Comparison of ENCODE assay signal across 18 cellular contexts in the genomic region with DNA sequence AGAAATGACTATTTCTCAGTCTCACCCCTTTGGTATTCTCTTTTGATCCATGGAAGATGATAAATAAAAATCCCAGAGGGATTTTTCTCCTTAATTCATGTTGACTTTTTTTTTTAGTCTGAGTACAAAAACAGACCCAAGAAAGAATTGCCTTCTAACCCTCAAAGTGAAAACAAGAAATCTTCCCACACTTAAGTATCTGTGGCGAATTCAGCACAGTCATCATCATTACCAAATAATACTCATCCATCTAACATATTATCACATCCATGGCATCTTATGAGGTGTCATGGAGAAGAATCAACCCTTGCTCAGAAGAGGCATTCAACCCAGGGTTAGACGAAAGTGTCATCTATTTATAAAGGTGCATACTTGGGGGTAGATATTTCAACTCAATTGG.
"Had no signal": no experiment of that assay in that cellular context is flagged by ENCODE, and none has a peak within 500 bp of the region (broad histone marks: within the 10 kb centered on the region; RNA-seq: fewer than 3 reads in every experiment).

No MANE protein-coding gene starts in this region.

- H3K27me3 Mint-ChIP-seq: activated naive CD8-positive, alpha-beta T cell treated with anti-CD3 and anti-CD28 coated beads for 36 hours; progenitor cell of endocrine pancreas had no signal

- H3K27ac Mint-ChIP-seq: activated naive CD8-positive, alpha-beta T cell treated with anti-CD3 and anti-CD28 coated beads for 36 hours; naive thymus-derived CD8-positive, alpha-beta T cell; progenitor cell of endocrine pancreas had no signal

- H3K4me3 Mint-ChIP-seq: activated naive CD8-positive, alpha-beta T cell treated with anti-CD3 and anti-CD28 coated beads for 36 hours; naive thymus-derived CD8-positive, alpha-beta T cell had no signal

- H3K4me3 ChIP-seq: esophagus muscularis mucosa, lower lobe of right lung, mucosa of descending colon, right lobe of liver had no signal

- H3K36me3 Mint-ChIP-seq: activated naive CD8-positive, alpha-beta T cell treated with anti-CD3 and anti-CD28 coated beads for 36 hours had no signal

- H3K27ac ChIP-seq: lower lobe of right lung, right lobe of liver had no signal

- H3K4me1 Mint-ChIP-seq: activated naive CD8-positive, alpha-beta T cell treated with anti-CD3 and anti-CD28 coated beads for 36 hours; naive thymus-derived CD8-positive, alpha-beta T cell had no signal

- H3K4me1 ChIP-seq: right lobe of liver had no signal

- H3K9me3 ChIP-seq: esophagus muscularis mucosa, lower lobe of right lung, mucosa of descending colon, right lobe of liver had no signal

- DNase-seq: activated CD4-positive, alpha-beta T cell treated with anti-CD3 and anti-CD28 coated beads for 1 hour; activated CD4-positive, alpha-beta T cell treated with anti-CD3 and anti-CD28 coated beads, Interleukin-2, amount 50 U/mL, for 48 hours; activated gamma-delta T cell; activated naive CD8-positive, alpha-beta T cell treated with anti-CD3 and anti-CD28 coated beads for 36 hours; activated T-cell treated with anti-CD3 and anti-CD28 coated beads, Interleukin-2, amount 50 U/mL, for 48 hours; anterior cingulate cortex; foreskin melanocyte; lower lobe of right lung; mucosa of descending colon; naive thymus-derived CD8-positive, alpha-beta T cell; nucleus accumbens; right lobe of liver; stimulated activated CD4-positive, alpha-beta T cell treated with anti-CD3 and anti-CD28 coated beads, Interleukin-12 subunit alpha, Interleukin-12 subunit beta, amount 100 ng/mL, for 4 hours; stimulated activated naive CD4-positive, alpha-beta T cell; SW 1271; trophoblast cell had no signal

- ATAC-seq: mucosa of descending colon; naive thymus-derived CD8-positive, alpha-beta T cell had no signal

- H3K36me3 ChIP-seq: lower lobe of right lung, right lobe of liver had no signal

- H3K9me3 Mint-ChIP-seq: activated naive CD8-positive, alpha-beta T cell treated with anti-CD3 and anti-CD28 coated beads for 36 hours; naive thymus-derived CD8-positive, alpha-beta T cell had no signal
